ENCODE assay signal across 21 cellular contexts in the genomic region with DNA sequence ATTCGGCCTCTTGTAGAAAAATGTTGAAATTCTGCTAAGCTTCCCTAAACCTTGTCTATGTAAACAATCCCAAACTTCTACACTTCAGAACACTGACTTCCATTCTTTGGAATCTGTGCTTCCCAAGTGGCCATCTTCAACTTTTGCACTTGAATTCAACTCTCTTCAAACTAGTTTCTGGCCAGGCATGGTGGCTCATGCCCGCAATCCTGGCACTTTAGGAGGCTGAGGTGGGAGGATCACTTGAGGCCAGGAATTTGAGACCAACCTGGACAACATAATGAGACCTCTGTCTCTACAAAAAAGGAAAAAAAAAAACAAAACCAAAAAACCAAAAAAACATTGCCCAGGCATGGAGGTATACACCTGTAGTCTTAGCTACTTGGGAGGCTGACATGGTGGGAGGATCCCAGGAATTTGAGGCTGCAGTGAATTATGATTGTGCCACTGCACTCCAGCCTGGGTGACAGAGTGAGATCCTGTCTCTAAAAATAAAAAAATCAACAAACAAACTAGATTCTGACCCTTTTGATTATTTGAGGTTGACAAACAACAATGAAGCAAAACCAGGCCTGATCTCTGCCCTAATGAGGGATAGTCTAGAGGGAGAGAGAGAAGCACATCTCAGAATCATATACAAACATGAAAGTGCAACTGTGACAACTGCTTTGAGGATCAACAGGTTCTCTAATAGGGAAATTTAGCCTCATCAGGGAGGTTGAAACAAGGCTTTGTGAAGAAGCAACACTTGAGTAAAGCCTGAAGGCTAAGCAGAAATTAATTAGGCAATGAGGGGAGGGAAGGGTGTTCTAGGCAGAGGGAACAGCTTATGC. TPM values are rescaled to one million over a fixed set of nuclear protein-coding genes. Genes with fewer than 3 reads are reported as not detected.
DNase-seq lines count a peak whose midpoint lies in the region; ATAC-seq, FAIRE-seq and TF ChIP-seq lines count a peak whose summit lies in the region.
"Had no signal": no experiment of that assay in that cellular context is flagged by ENCODE, and none has a peak within 500 bp of the region (broad histone marks: within the 10 kb centered on the region; RNA-seq: fewer than 3 reads in every experiment).

No MANE protein-coding gene starts in this region.

- peaks cover 65% of the 10 kb centered on the region for H3K4me1 Mint-ChIP-seq in activated T-helper 2 cell treated with anti-CD3 and anti-CD28 coated beads, Interferon-gamma antibody, Interleukin-2, Interleukin-4, amounts not matched to agents 10 μg/mL and 5 μg/mL and 100 μg/mL, durations not matched to agents 14 hours and 24 hours and 36 hours (ENCODE audit: low read depth)
- H3K4me1 Mint-ChIP-seq: brain had no signal

- H3K4me3 Mint-ChIP-seq in activated T-helper 2 cell treated with anti-CD3 and anti-CD28 coated beads, Interferon-gamma antibody, Interleukin-2, Interleukin-4, amounts not matched to agents 10 μg/mL and 5 μg/mL and 100 μg/mL, durations not matched to agents 14 hours and 24 hours and 36 hours (ENCODE audit: low read depth): no peak overlapping the region
- H3K4me3 Mint-ChIP-seq: activated naive CD8-positive, alpha-beta T cell treated with anti-CD3 and anti-CD28 coated beads, Interleukin-2, amount 10 ng/mL, durations not matched to agents 7 days and 5 days; brain; CD4-positive, CD25-positive, alpha-beta regulatory T cell; T-helper 1 cell treated with Interleukin-12 subunit alpha and Interleukin-12 subunit beta and Interleukin-4 antibody, amounts not matched to agents 30 μg/mL and 1 μg/mL, for 36 hours had no signal

- no peaks in the 10 kb centered on the region for H4K20me1 ChIP-seq in HepG2 (ENCODE audit: insufficient read depth, low read length)

- TF ChIP-seq POLR2A in HepG2 (IDR thresholded peaks at IDR 0.05; ENCODE audit: insufficient read depth in 1 of 2, low read depth in 2 of 2, low read length in 2 of 2): no peak
- TF ChIP-seq POLR2A in stomach (IDR thresholded peaks at IDR 0.05): no peak

- H3K27ac ChIP-seq in HEK293 (ENCODE audit: extremely low read depth, low read depth, low read length) (no peak overlapping the region), HepG2 (ENCODE audit: extremely low read length, insufficient read depth, low read length) (peak overlapping the region; percentile 71), stomach (peak overlapping the region; percentile 59 to 83 (median 64))
- H3K27ac ChIP-seq: esophagus muscularis mucosa, gastroesophageal sphincter, SJCRH30, VCaP had no signal

- 50% methylated on average over 2 of the region's 2 CpGs for WGBS in HepG2 (ENCODE audit: low lambda C conversion rate)
- WGBS in stomach, 5 donors: 54 to 77% (median 66%) methylated on average over 2 of the region's 2 CpGs

- in situ Hi-C loops in HepG2 (cut with HindIII; ENCODE audit: extremely low pct_ligation_motif_present, low pct_unique_long_range_greater_than_20kb): no loop called here

- H3K27me3 Mint-ChIP-seq in activated T-helper 2 cell treated with anti-CD3 and anti-CD28 coated beads, Interferon-gamma antibody, Interleukin-2, Interleukin-4, amounts not matched to agents 10 μg/mL and 5 μg/mL and 100 μg/mL, durations not matched to agents 14 hours and 24 hours and 36 hours (ENCODE audit: low read depth): no peaks in the 10 kb centered on the region

- TSS peak; percentile 70 for BruUV-seq in HepG2 (replicated peaks; lab: Mats Ljungman, UMichigan)

- POLR2A ChIA-PET in HEK293 (lab: Yijun Ruan, JAX): no interaction called here
- POLR2A ChIA-PET in HepG2 (lab: Yijun Ruan, JAX): interaction anchor here (1.0 to 2.8 kb wide), 3 partner anchors 12 to 83 kb away, joined by 3 to 9 read pairs (median 6); a partner anchor contains a TSS

- H3K4me3 ChIP-seq in HEK293 (ENCODE audit: low read depth, low read length): no peak overlapping the region
- H3K4me3 ChIP-seq in HepG2 (replicated peaks in 1 of 3; ENCODE audit: insufficient read depth in 1 of 3, low read depth in 2 of 3, low read length in 3 of 3): peak overlapping the region in 1 of 3 experiments; percentile 8; a peak in 1 of 6 replicates
- H3K4me3 ChIP-seq in stomach: no peak overlapping the region
- H3K4me3 ChIP-seq: esophagus muscularis mucosa, gastroesophageal sphincter, lung, SJCRH30 had no signal

- peaks cover 57% of the 10 kb centered on the region for H3K36me3 Mint-ChIP-seq in activated T-helper 2 cell treated with anti-CD3 and anti-CD28 coated beads, Interferon-gamma antibody, Interleukin-2, Interleukin-4, amounts not matched to agents 10 μg/mL and 5 μg/mL and 100 μg/mL, durations not matched to agents 14 hours and 24 hours and 36 hours (ENCODE audit: low read depth)
- H3K36me3 Mint-ChIP-seq: brain had no signal

- no peaks in the 10 kb centered on the region for H3K36me3 ChIP-seq in HEK293 (ENCODE audit: control insufficient read depth in 2 of 2, insufficient read depth in 1 of 2, low read length in 2 of 2)
- no peaks in the 10 kb centered on the region for H3K36me3 ChIP-seq in HepG2 (replicated peaks in 1 of 2; ENCODE audit: control insufficient read depth in 1 of 2, insufficient read depth in 2 of 2, low read length in 2 of 2)
- no peaks in the 10 kb centered on the region for H3K36me3 ChIP-seq in stomach
- H3K36me3 ChIP-seq: esophagus muscularis mucosa, gastroesophageal sphincter, SJCRH30 had no signal

- no peak for TF ChIP-seq EP300 in HepG2 (IDR thresholded peaks at IDR 0.05; ENCODE audit: low read depth in 2 of 2, low read length in 2 of 2)
- TF ChIP-seq EP300 in HepG2 (CRISPR knock-in tag; IDR thresholded peaks at IDR 0.05; ENCODE audit: borderline replicate concordance): no peak
- TF ChIP-seq EP300 in stomach (IDR thresholded peaks at IDR 0.05): no peak

- intact Hi-C loops in activated T-helper 2 cell treated with anti-CD3 and anti-CD28 coated beads, Interferon-gamma antibody, Interleukin-2, Interleukin-4, amounts not matched to agents 10 μg/mL and 5 μg/mL and 100 μg/mL, durations not matched to agents 14 hours and 24 hours and 36 hours (cut with micrococcal nuclease): no loop called here
- intact Hi-C loops in HepG2 (cut with micrococcal nuclease; ENCODE audit: unreplicated experiment): loop anchor here (5.0 kb wide), 1 partner anchor 82 kb away; a partner anchor contains a TSS
- intact Hi-C loops in stomach (cut with DNase I; ENCODE audit: low total_unique reads): no loop called here

- no peak for TF ChIP-seq RAD21 in HepG2 (CRISPR knock-in tag; IDR thresholded peaks at IDR 0.05)

- H3K9me3 ChIP-seq in HEK293 (ENCODE audit: control insufficient read depth, insufficient read depth, low read depth, low read length) (no peaks in the 10 kb centered on the region), HepG2 (ENCODE audit: low read length) (no peaks in the 10 kb centered on the region), stomach (peaks cover 0 to 8% (median 2%) of the 10 kb centered on the region in 4 donors)
- H3K9me3 ChIP-seq: esophagus muscularis mucosa, SJCRH30 had no signal

- no peak for ATAC-seq in HepG2
- ATAC-seq in HG02973 (IDR thresholded peaks at IDR 0.05; ENCODE audit: unreplicated experiment): no peak
- ATAC-seq in HG02798 (IDR thresholded peaks at IDR 0.05; ENCODE audit: poor library complexity, unreplicated experiment): no peak
- ATAC-seq: gastroesophageal sphincter had no signal

- H3K9ac ChIP-seq in HepG2 (ENCODE audit: insufficient read depth, low read depth, low read length): no peak overlapping the region

- peak overlapping the region; percentile 65 for H3K4me2 ChIP-seq in HepG2 (ENCODE audit: low read depth, low read length)

- H3K27me3 ChIP-seq in HepG2 (ENCODE audit: control insufficient read depth in 1 of 2, insufficient read depth in 2 of 2, low read length in 2 of 2): no peaks in the 10 kb centered on the region
- H3K27me3 ChIP-seq in stomach: no peaks in the 10 kb centered on the region
- H3K27me3 ChIP-seq: esophagus muscularis mucosa, gastroesophageal sphincter, SJCRH30 had no signal

- TF ChIP-seq CTCF in HEK293 (tag by site-specific recombination; IDR thresholded peaks at IDR 0.05) (no peak), HepG2 (CRISPR knock-in tag; IDR thresholded peaks at IDR 0.05) (no peak), stomach (IDR thresholded peaks at IDR 0.05) (no peak)

- H2AFZ ChIP-seq in HepG2 (ENCODE audit: low read length): no peak overlapping the region

- no peaks in the 10 kb centered on the region for H3K79me2 ChIP-seq in HepG2 (ENCODE audit: insufficient read depth, low read length)

- CTCF ChIA-PET in HEK293 (lab: Yijun Ruan, JAX) (interaction anchor here (0.5 to 0.7 kb wide), 2 partner anchors 61 to 626 kb away, joined by 3 read pairs; no protein-coding TSS in a partner anchor), HepG2 (lab: Yijun Ruan, JAX; ENCODE audit: low intra/inter-chr PET ratio, low total read pairs) (no interaction called here)

- peak overlapping the region; percentile 18 for H3K27ac Mint-ChIP-seq in activated T-helper 2 cell treated with anti-CD3 and anti-CD28 coated beads, Interferon-gamma antibody, Interleukin-2, Interleukin-4, amounts not matched to agents 10 μg/mL and 5 μg/mL and 100 μg/mL, durations not matched to agents 14 hours and 24 hours and 36 hours
- H3K27ac Mint-ChIP-seq: activated naive CD8-positive, alpha-beta T cell treated with anti-CD3 and anti-CD28 coated beads, Interleukin-2, amount 10 ng/mL, durations not matched to agents 7 days and 5 days; CD4-positive, CD25-positive, alpha-beta regulatory T cell had no signal

- no peaks in the 10 kb centered on the region for H3K4me1 ChIP-seq in HEK293 (ENCODE audit: control insufficient read depth, insufficient read depth, low read length)
- H3K4me1 ChIP-seq in HepG2 (ENCODE audit: insufficient read depth, low read length): peaks cover 59% of the 10 kb centered on the region
- peaks cover 12 to 36% (median 27%) of the 10 kb centered on the region in 4 donors for H3K4me1 ChIP-seq in stomach
- H3K4me1 ChIP-seq: esophagus muscularis mucosa, gastroesophageal sphincter, SJCRH30 had no signal

- peaks cover 5% of the 10 kb centered on the region for H3K9me3 Mint-ChIP-seq in activated T-helper 2 cell treated with anti-CD3 and anti-CD28 coated beads, Interferon-gamma antibody, Interleukin-2, Interleukin-4, amounts not matched to agents 10 μg/mL and 5 μg/mL and 100 μg/mL, durations not matched to agents 14 hours and 24 hours and 36 hours

- FAIRE-seq in HepG2 (lab: Jason Lieb, UNC): no peak
- FAIRE-seq: urothelium cell line had no signal

- DNase-seq in activated T-helper 2 cell treated with anti-CD3 and anti-CD28 coated beads, Interferon-gamma antibody, Interleukin-2, Interleukin-4, amounts not matched to agents 10 μg/mL and 5 μg/mL and 100 μg/mL, durations not matched to agents 14 hours and 24 hours and 36 hours (ENCODE audit: low spot score): no peak
- no peak for DNase-seq in HepG2 (ENCODE audit: low spot score)
- DNase-seq in stomach: no peak
- no peak for DNase-seq in OCI-M2 (lab: John Stamatoyannopoulos, UW; ENCODE audit: unreplicated experiment)
- DNase-seq: activated effector memory CD4-positive, alpha-beta T cell treated with Interleukin-2 at 50 U/mL for 16 hours; activated naive CD8-positive, alpha-beta T cell treated with anti-CD3 and anti-CD28 coated beads, Interleukin-2, amount 10 ng/mL, durations not matched to agents 7 days and 5 days; islet precursor cell; NCI-H446 treated with DMSO at 0.1 percent for 48 hours; nucleus accumbens; SJCRH30 had no signal

RNA-seq across cellular contexts. Expression of a gene that starts 11.6 kb away (rescaled TPM):
- total RNA-seq in activated T-helper 2 cell treated with anti-CD3 and anti-CD28 coated beads, Interferon-gamma antibody, Interleukin-2, Interleukin-4, amounts not matched to agents 10 μg/mL and 5 μg/mL and 100 μg/mL, durations not matched to agents 14 hours and 24 hours and 36 hours: 246 and 252 TPM in 2 replicates
- 10.1 and 16.1 TPM in 2 replicates for total RNA-seq in HepG2 (2016; rRNA removed; fragmentation: Illumina TruSeq; extraction: Trizol)
- total RNA-seq in HepG2 (2016; cell fraction: cytosol; rRNA removed; fragmentation: Illumina TruSeq; extraction: Trizol; ENCODE audit: low read depth): 71.1 and 82.2 TPM in 2 replicates
- total RNA-seq in HepG2 (2016; cell fraction: insoluble cytoplasmic fraction; rRNA removed; fragmentation: Illumina TruSeq; extraction: Trizol): 8.9 and 15.8 TPM in 2 replicates
- total RNA-seq in HepG2 (2016; cell fraction: membrane; rRNA removed; fragmentation: Illumina TruSeq; extraction: Trizol): 64.7 and 80.3 TPM in 2 replicates
- 6.3 and 7.4 TPM in 2 replicates for total RNA-seq in HepG2 (2016; cell fraction: nucleus; rRNA removed; fragmentation: Illumina TruSeq; extraction: Trizol)
- polyA plus RNA-seq in HepG2 (2011; rRNA removed): 13.2 and 19.8 TPM in 2 replicates
- polyA plus RNA-seq in HepG2 (2011; cell fraction: cytosol; rRNA removed): 8.5 and 10.3 TPM in 2 replicates
- polyA plus RNA-seq in HepG2 (2011; cell fraction: nucleus; rRNA removed): 2.6 and 4.3 TPM in 2 replicates
- polyA plus RNA-seq in HepG2 (2012): 8.8 and 19.4 TPM in 2 replicates
- 130 and 134 TPM in 2 replicates for polyA plus RNA-seq in HepG2 (2016; cell fraction: cytosol; fragmentation: Illumina TruSeq; extraction: Trizol; ENCODE audit: low read depth)
- polyA plus RNA-seq in HepG2 (2016; cell fraction: insoluble cytoplasmic fraction; fragmentation: Illumina TruSeq; extraction: Trizol; ENCODE audit: low read depth): 14.7 and 17.0 TPM in 2 replicates
- polyA plus RNA-seq in HepG2 (2016; cell fraction: membrane; fragmentation: Illumina TruSeq; extraction: Trizol; ENCODE audit: low read depth): 83.7 and 94.5 TPM in 2 replicates
- polyA plus RNA-seq in HepG2 (2016; cell fraction: nucleus; fragmentation: Illumina TruSeq; extraction: Trizol; ENCODE audit: insufficient read depth, low read depth): 9.2 and 11.9 TPM in 2 replicates
- 1.1 and 5.6 TPM in 2 replicates for polyA minus RNA-seq in HepG2 (2011; rRNA and poly(A)+ RNA removed; ENCODE audit: low replicate concordance)
- polyA minus RNA-seq in HepG2 (2011; cell fraction: cytosol; rRNA and poly(A)+ RNA removed): 3.3 and 8.6 TPM in 2 replicates
- polyA minus RNA-seq in HepG2 (2011; cell fraction: nucleus; rRNA and poly(A)+ RNA removed): 5.2 and 6.8 TPM in 2 replicates
- 10 to 100 TPM in 3 of 5 donors, 1 to 10 TPM in 1, not detected in 1; 4.9 to 43.7 (median 35.3) TPM for total RNA-seq in stomach
- 100 to 1,000 TPM in 2 of 3 donors, 10 to 100 TPM in 1; 43.4 to 145 (median 143) TPM for polyA plus RNA-seq in stomach
